ENCODE assay signal across 10 cellular contexts in the genomic region with DNA sequence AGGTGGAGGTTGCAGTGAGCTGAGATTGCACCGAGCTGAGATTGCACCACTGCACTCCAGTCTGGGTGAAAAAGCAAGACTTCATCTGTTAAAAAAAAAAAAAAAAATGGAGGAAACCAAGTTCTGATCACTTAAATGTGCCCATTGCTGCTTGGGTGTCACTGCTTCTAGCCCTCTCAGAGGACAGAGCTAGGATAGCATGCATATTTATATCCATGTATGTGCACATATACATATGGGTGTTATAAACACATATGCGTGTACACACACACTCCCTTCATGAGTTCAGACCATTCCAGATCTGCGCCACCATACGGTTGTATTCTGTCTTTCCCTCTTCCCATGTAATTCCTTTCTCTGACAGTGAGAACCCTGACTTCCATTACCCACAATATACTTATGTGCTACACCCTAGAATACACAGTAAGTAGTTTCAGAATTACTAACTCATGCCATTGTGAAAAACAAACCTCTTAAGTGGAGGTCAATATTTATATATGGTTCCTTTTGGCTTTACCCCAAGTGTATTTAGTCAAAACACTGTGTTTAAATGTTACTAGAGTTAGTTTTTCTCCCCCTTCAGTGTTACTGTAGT.
DNase-seq lines count a peak whose midpoint lies in the region; ATAC-seq lines count a peak whose summit lies in the region.
"Had no signal": no experiment of that assay in that cellular context is flagged by ENCODE, and none has a peak within 500 bp of the region (broad histone marks: within the 10 kb centered on the region; RNA-seq: fewer than 3 reads in every experiment).

No MANE protein-coding gene starts in this region.

- intact Hi-C loops in left colon (cut with DNase I, micrococcal nuclease): no loop called here

- ATAC-seq in GM18511 (IDR thresholded peaks at IDR 0.05; ENCODE audit: unreplicated experiment) (peak; percentile 78), GM21576 (IDR thresholded peaks at IDR 0.05; ENCODE audit: unreplicated experiment) (peak; percentile 74), HG03571 (IDR thresholded peaks at IDR 0.05; ENCODE audit: unreplicated experiment) (peak; percentile 63), left colon (peak; percentile 59), GM19397 (IDR thresholded peaks at IDR 0.05; ENCODE audit: unreplicated experiment) (no peak), GM18870 (IDR thresholded peaks at IDR 0.05; ENCODE audit: unreplicated experiment) (no peak), HG02973 (IDR thresholded peaks at IDR 0.05; ENCODE audit: unreplicated experiment) (no peak)

- DNase-seq in left colon: no peak
- DNase-seq in NCI-H187 (lab: John Stamatoyannopoulos, UW): no peak
- DNase-seq: NCI-H146, WERI-Rb-1 had no signal

Comparison
In these comparisons a context has a peak if more than half of its experiments do, and no peak if none do; other contexts are left out.
1. ATAC-seq: peak in GM18511 (single experiment), GM21576 (single experiment), HG03571 (single experiment) and left colon (single experiment); none in GM19397 (single experiment), GM18870 (single experiment) and HG02973 (single experiment).